Comparison of ENCODE assay signal across 18 cellular contexts in the genomic region with DNA sequence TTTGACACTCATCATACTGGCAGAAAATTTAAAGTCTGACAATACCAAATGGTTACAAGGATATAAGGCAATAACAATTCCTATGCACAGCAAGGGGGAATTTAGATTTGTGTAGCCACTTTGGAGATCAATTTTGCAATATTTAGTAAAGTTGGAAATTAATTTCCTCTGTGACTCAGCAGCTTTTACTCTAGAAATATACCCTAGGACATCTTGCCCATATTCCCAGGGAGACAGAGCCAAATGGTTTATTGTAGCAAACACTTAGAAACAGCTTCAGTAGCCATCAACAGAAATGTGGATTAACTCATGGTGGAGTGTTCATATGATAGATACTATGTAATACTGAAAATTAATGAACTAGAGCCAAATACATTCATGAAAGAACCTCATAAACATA.
"Had no signal": no experiment of that assay in that cellular context is flagged by ENCODE, and none has a peak within 500 bp of the region (broad histone marks: within the 10 kb centered on the region; RNA-seq: fewer than 3 reads in every experiment).

No MANE protein-coding gene starts in this region.

- H3K4me1 ChIP-seq: heart right ventricle, pancreas, right lobe of liver had no signal

- H3K36me3 ChIP-seq: pancreas, right lobe of liver, thoracic aorta had no signal

- H3K9me3 ChIP-seq: pancreas, right lobe of liver, thoracic aorta had no signal

- H3K36me3 Mint-ChIP-seq: stimulated activated effector memory CD8-positive, alpha-beta T cell treated with anti-CD3 and anti-CD28 coated beads, Interleukin-12 subunit alpha, Interleukin-12 subunit beta, amount 100 ng/mL, for 72 hours had no signal

- H3K4me3 ChIP-seq: dorsolateral prefrontal cortex, heart right ventricle, pancreas, right lobe of liver, thoracic aorta had no signal

- H3K27me3 ChIP-seq: dorsolateral prefrontal cortex, heart right ventricle, pancreas, right lobe of liver had no signal

- H3K27me3 Mint-ChIP-seq: activated CD4-positive, alpha-beta T cell treated with anti-CD3 and anti-CD28 coated beads for 36 hours; memory B cell had no signal

- H3K4me1 Mint-ChIP-seq: activated CD4-positive, alpha-beta T cell treated with anti-CD3 and anti-CD28 coated beads for 36 hours; stimulated activated effector memory CD8-positive, alpha-beta T cell treated with anti-CD3 and anti-CD28 coated beads, Interleukin-12 subunit alpha, Interleukin-12 subunit beta, amount 100 ng/mL, for 72 hours had no signal

- H3K4me3 Mint-ChIP-seq: activated CD4-positive, alpha-beta T cell treated with anti-CD3 and anti-CD28 coated beads for 36 hours; memory B cell; naive thymus-derived CD4-positive, alpha-beta T cell; stimulated activated effector memory CD8-positive, alpha-beta T cell treated with anti-CD3 and anti-CD28 coated beads, Interleukin-12 subunit alpha, Interleukin-12 subunit beta, amount 100 ng/mL, for 72 hours; T-helper 2 cell treated with Interferon-gamma antibody and Interleukin-4, amounts not matched to agents 5 μg/mL and 100 μg/mL, for 36 hours; WTC11 had no signal

- DNase-seq: activated CD4-positive, alpha-beta T cell treated with anti-CD3 and anti-CD28 coated beads for 36 hours; activated CD4-positive, alpha-beta T cell treated with anti-CD3 and anti-CD28 coated beads, Interleukin-2, amount 50 U/mL, for 48 hours; activated gamma-delta T cell treated with Interleukin-2 at 50 U/mL for 16 hours; amniotic stem cell; caudate nucleus; dorsolateral prefrontal cortex; heart right ventricle; kidney glomerular epithelial cell; left ventricle myocardium superior; naive thymus-derived CD4-positive, alpha-beta T cell; pancreas; right lobe of liver; stimulated activated CD4-positive, alpha-beta T cell treated with anti-CD3 and anti-CD28 coated beads, Interleukin-4, amount 100 ng/mL, for 24 hours had no signal

- H3K27ac ChIP-seq: dorsolateral prefrontal cortex, heart right ventricle, pancreas, right lobe of liver, thoracic aorta had no signal

- H3K27ac Mint-ChIP-seq: activated CD4-positive, alpha-beta T cell treated with anti-CD3 and anti-CD28 coated beads for 36 hours; memory B cell; naive thymus-derived CD4-positive, alpha-beta T cell; T-helper 2 cell treated with Interferon-gamma antibody and Interleukin-4, amounts not matched to agents 5 μg/mL and 100 μg/mL, for 36 hours; WTC11 had no signal

- ATAC-seq: activated CD4-positive, alpha-beta T cell treated with anti-CD3 and anti-CD28 coated beads for 36 hours; heart right ventricle; left ventricle myocardium superior; naive thymus-derived CD4-positive, alpha-beta T cell; pancreas; stimulated activated effector memory CD8-positive, alpha-beta T cell treated with anti-CD3 and anti-CD28 coated beads, Interleukin-12 subunit alpha, Interleukin-12 subunit beta, amount 100 ng/mL, for 72 hours; WTC11 had no signal
